In genomic region chrX:24231169-24231568, GRCh38 we compare ENCODE assay signal across 11 cellular contexts.
DNase-seq lines count a peak whose midpoint lies in the region; ATAC-seq and TF ChIP-seq lines count a peak whose summit lies in the region.
"Had no signal": no experiment of that assay in that cellular context is flagged by ENCODE, and none has a peak within 500 bp of the region (broad histone marks: within the 10 kb centered on the region; RNA-seq: fewer than 3 reads in every experiment).

No MANE protein-coding gene starts in this region.

- H3K9me2 ChIP-seq in GM23338 (ENCODE audit: insufficient read depth), result no peaks in the 10 kb centered on the region

- no peak overlapping the region for H2AFZ ChIP-seq in GM23338

- peak; percentile 75 for DNase-seq in AG08396 (ENCODE audit: low spot score)
- peak; percentile 85 for DNase-seq in islet precursor cell
- no peak for DNase-seq in GM23338 (ENCODE audit: low spot score)
- no peak for DNase-seq in activated T-helper 1 cell treated with anti-CD3 and anti-CD28 coated beads, Interleukin-12 subunit alpha, Interleukin-12 subunit beta, Interleukin-2, Interleukin-4 antibody, amounts not matched to agents 30 ng/mL and 10 ng/mL and 1 ng/mL, durations not matched to agents 14 hours and 24 hours and 36 hours (ENCODE audit: low spot score)
- DNase-seq in effector memory CD4-positive, alpha-beta T cell, result no peak
- DNase-seq: activated CD4-positive, alpha-beta T cell treated with anti-CD3 and anti-CD28 coated beads, Interleukin-2, amount 10 ng/mL, durations not matched to agents 24 days and 14 days; NCI-H1694 had no signal

- no peak overlapping the region for H3K4me3 ChIP-seq in GM23338
- H3K4me3 ChIP-seq in effector memory CD4-positive, alpha-beta T cell (ENCODE audit: insufficient read depth, low read depth, low read length, poor library complexity, severe bottlenecking), result no peak overlapping the region
- H3K4me3 ChIP-seq: coronary artery had no signal

- no peaks in the 10 kb centered on the region for H3F3A ChIP-seq in GM23338 (replicated peaks; ENCODE audit: low read depth)

- H3K36me3 ChIP-seq in GM23338 (ENCODE audit: insufficient read depth), result no peaks in the 10 kb centered on the region
- no peaks in the 10 kb centered on the region for H3K36me3 ChIP-seq in effector memory CD4-positive, alpha-beta T cell (ENCODE audit: control insufficient read depth, insufficient read depth, low read length)

- H3K36me3 Mint-ChIP-seq in activated T-helper 17 cell treated with anti-CD3 and anti-CD28 coated beads, Interleukin-2, amount 50 U/mL, for 72 hours (ENCODE audit: low read depth), result no peaks in the 10 kb centered on the region
- no peaks in the 10 kb centered on the region for H3K36me3 Mint-ChIP-seq in GM23338 (ENCODE audit: low read depth)
- no peaks in the 10 kb centered on the region for H3K36me3 Mint-ChIP-seq in activated T-helper 1 cell treated with anti-CD3 and anti-CD28 coated beads, Interleukin-12 subunit alpha, Interleukin-12 subunit beta, Interleukin-2, Interleukin-4 antibody, amounts not matched to agents 30 ng/mL and 10 ng/mL and 1 ng/mL, durations not matched to agents 14 hours and 24 hours and 36 hours (ENCODE audit: low read depth)

- ATAC-seq in GM21576 (IDR thresholded peaks at IDR 0.05; ENCODE audit: unreplicated experiment) (peak; percentile 44), GM23338 (no peak), HG03354 (IDR thresholded peaks at IDR 0.05; ENCODE audit: poor library complexity, severe bottlenecking, unreplicated experiment) (no peak)
- peak; percentile 71 for ATAC-seq in activated T-helper 17 cell treated with anti-CD3 and anti-CD28 coated beads, Interleukin-2, amount 50 U/mL, for 72 hours (replicated peaks)

- H4K20me1 ChIP-seq in GM23338 (replicated peaks; ENCODE audit: insufficient read depth), result no peaks in the 10 kb centered on the region

- H3K79me2 ChIP-seq in GM23338 (replicated peaks; ENCODE audit: insufficient read depth), result no peaks in the 10 kb centered on the region

- H3K27me3 Mint-ChIP-seq in activated T-helper 17 cell treated with anti-CD3 and anti-CD28 coated beads, Interleukin-2, amount 50 U/mL, for 72 hours, result no peaks in the 10 kb centered on the region
- peaks cover 2% of the 10 kb centered on the region for H3K27me3 Mint-ChIP-seq in GM23338 (ENCODE audit: insufficient read depth, low read depth, poor library complexity)
- H3K27me3 Mint-ChIP-seq in activated T-helper 1 cell treated with anti-CD3 and anti-CD28 coated beads, Interleukin-12 subunit alpha, Interleukin-12 subunit beta, Interleukin-2, Interleukin-4 antibody, amounts not matched to agents 30 ng/mL and 10 ng/mL and 1 ng/mL, durations not matched to agents 14 hours and 24 hours and 36 hours (ENCODE audit: insufficient read depth), result peaks cover 3% of the 10 kb centered on the region

- no peak overlapping the region for H3K4me3 Mint-ChIP-seq in activated T-helper 17 cell treated with anti-CD3 and anti-CD28 coated beads, Interleukin-2, amount 50 U/mL, for 72 hours
- no peak overlapping the region for H3K4me3 Mint-ChIP-seq in GM23338
- H3K4me3 Mint-ChIP-seq in activated T-helper 1 cell treated with anti-CD3 and anti-CD28 coated beads, Interleukin-12 subunit alpha, Interleukin-12 subunit beta, Interleukin-2, Interleukin-4 antibody, amounts not matched to agents 30 ng/mL and 10 ng/mL and 1 ng/mL, durations not matched to agents 14 hours and 24 hours and 36 hours, result no peak overlapping the region
- H3K4me3 Mint-ChIP-seq: activated CD4-positive, alpha-beta T cell treated with anti-CD3 and anti-CD28 coated beads, Interleukin-2, amount 10 ng/mL, durations not matched to agents 24 days and 14 days had no signal

- H3K27me3 ChIP-seq in GM23338 (ENCODE audit: insufficient read depth), result no peaks in the 10 kb centered on the region
- H3K27me3 ChIP-seq in effector memory CD4-positive, alpha-beta T cell (replicated peaks; ENCODE audit: control insufficient read depth, insufficient read depth, low read length, poor library complexity, severe bottlenecking), result no peaks in the 10 kb centered on the region

- no peak overlapping the region for H3K4me2 ChIP-seq in GM23338

- intact Hi-C loops in activated T-helper 1 cell treated with anti-CD3 and anti-CD28 coated beads, Interleukin-12 subunit alpha, Interleukin-12 subunit beta, Interleukin-2, Interleukin-4 antibody, amounts not matched to agents 30 ng/mL and 10 ng/mL and 1 ng/mL, durations not matched to agents 14 hours and 24 hours and 36 hours (cut with micrococcal nuclease), result no loop called here

- no peaks in the 10 kb centered on the region for H3K9me3 Mint-ChIP-seq in activated T-helper 17 cell treated with anti-CD3 and anti-CD28 coated beads, Interleukin-2, amount 50 U/mL, for 72 hours
- H3K9me3 Mint-ChIP-seq in GM23338, result peaks cover 3% of the 10 kb centered on the region; the same call in 2 of the 3 replicates
- peaks cover 15% of the 10 kb centered on the region for H3K9me3 Mint-ChIP-seq in activated T-helper 1 cell treated with anti-CD3 and anti-CD28 coated beads, Interleukin-12 subunit alpha, Interleukin-12 subunit beta, Interleukin-2, Interleukin-4 antibody, amounts not matched to agents 30 ng/mL and 10 ng/mL and 1 ng/mL, durations not matched to agents 14 hours and 24 hours and 36 hours

- no peak for TF ChIP-seq CTCF in GM23338 (conservative IDR thresholded peaks at IDR 0.05; ENCODE audit: low read depth in 2 of 2)

- H3K4me1 Mint-ChIP-seq in activated T-helper 17 cell treated with anti-CD3 and anti-CD28 coated beads, Interleukin-2, amount 50 U/mL, for 72 hours, result no peaks in the 10 kb centered on the region
- no peaks in the 10 kb centered on the region for H3K4me1 Mint-ChIP-seq in GM23338
- H3K4me1 Mint-ChIP-seq in activated T-helper 1 cell treated with anti-CD3 and anti-CD28 coated beads, Interleukin-12 subunit alpha, Interleukin-12 subunit beta, Interleukin-2, Interleukin-4 antibody, amounts not matched to agents 30 ng/mL and 10 ng/mL and 1 ng/mL, durations not matched to agents 14 hours and 24 hours and 36 hours (ENCODE audit: low read depth), result peaks cover 5% of the 10 kb centered on the region

- no peak overlapping the region for H3K27ac ChIP-seq in GM23338 (ENCODE audit: low read depth)
- H3K27ac ChIP-seq in effector memory CD4-positive, alpha-beta T cell (ENCODE audit: insufficient read depth, low read length, poor library complexity, severe bottlenecking), result no peak overlapping the region
- H3K27ac ChIP-seq: coronary artery had no signal

- no peak overlapping the region for H3K27ac Mint-ChIP-seq in activated T-helper 17 cell treated with anti-CD3 and anti-CD28 coated beads, Interleukin-2, amount 50 U/mL, for 72 hours
- H3K27ac Mint-ChIP-seq in GM23338, result no peak overlapping the region
- no peak overlapping the region for H3K27ac Mint-ChIP-seq in activated T-helper 1 cell treated with anti-CD3 and anti-CD28 coated beads, Interleukin-12 subunit alpha, Interleukin-12 subunit beta, Interleukin-2, Interleukin-4 antibody, amounts not matched to agents 30 ng/mL and 10 ng/mL and 1 ng/mL, durations not matched to agents 14 hours and 24 hours and 36 hours
- H3K27ac Mint-ChIP-seq: activated CD4-positive, alpha-beta T cell treated with anti-CD3 and anti-CD28 coated beads, Interleukin-2, amount 10 ng/mL, durations not matched to agents 24 days and 14 days had no signal

- H3K4me1 ChIP-seq in GM23338 (ENCODE audit: insufficient read depth), result no peaks in the 10 kb centered on the region
- no peaks in the 10 kb centered on the region for H3K4me1 ChIP-seq in effector memory CD4-positive, alpha-beta T cell (ENCODE audit: control insufficient read depth, insufficient read depth, low read length, poor library complexity, severe bottlenecking)

- H3K9me3 ChIP-seq in effector memory CD4-positive, alpha-beta T cell (ENCODE audit: control insufficient read depth, low read length), result no peaks in the 10 kb centered on the region

TF ChIP-seq in GM23338, 12 proteins besides CTCF, POLR2A, EP300 and RAD21 (continues in another document):
- TF ChIP-seq JUNB (IDR thresholded peaks at IDR 0.05; ENCODE audit: unreplicated experiment) (no peak), EZH2phosphoT487 (IDR thresholded peaks at IDR 0.05; ENCODE audit: unreplicated experiment) (no peak), REST (IDR thresholded peaks at IDR 0.05; ENCODE audit: unreplicated experiment) (no peak), CREB1 (CRISPR knock-in tag; IDR thresholded peaks at IDR 0.05; ENCODE audit: low read depth) (no peak), ZNF114 (CRISPR knock-in tag; IDR thresholded peaks at IDR 0.05) (no peak), ETS1 (IDR thresholded peaks at IDR 0.05) (no peak), STAT1 (IDR thresholded peaks at IDR 0.05; ENCODE audit: unreplicated experiment) (no peak)

Comparison
In these comparisons a context has a peak if more than half of its experiments do, and no peak if none do; other contexts are left out.
1. DNase-seq: peak in AG08396 (single experiment) and islet precursor cell (single experiment); none in GM23338 (single experiment), activated T-helper 1 cell treated with anti-CD3 and anti-CD28 coated beads, Interleukin-12 subunit alpha, Interleukin-12 subunit beta, Interleukin-2, Interleukin-4 antibody, amounts not matched to agents 30 ng/mL and 10 ng/mL and 1 ng/mL, durations not matched to agents 14 hours and 24 hours and 36 hours (single experiment) and effector memory CD4-positive, alpha-beta T cell (0 of 3).
2. ATAC-seq: peak in GM21576 (single experiment) and activated T-helper 17 cell treated with anti-CD3 and anti-CD28 coated beads, Interleukin-2, amount 50 U/mL, for 72 hours (single experiment); none in GM23338 (single experiment) and HG03354 (single experiment).